Comparison of ENCODE assay signal across 8 cellular contexts in the genomic region with DNA sequence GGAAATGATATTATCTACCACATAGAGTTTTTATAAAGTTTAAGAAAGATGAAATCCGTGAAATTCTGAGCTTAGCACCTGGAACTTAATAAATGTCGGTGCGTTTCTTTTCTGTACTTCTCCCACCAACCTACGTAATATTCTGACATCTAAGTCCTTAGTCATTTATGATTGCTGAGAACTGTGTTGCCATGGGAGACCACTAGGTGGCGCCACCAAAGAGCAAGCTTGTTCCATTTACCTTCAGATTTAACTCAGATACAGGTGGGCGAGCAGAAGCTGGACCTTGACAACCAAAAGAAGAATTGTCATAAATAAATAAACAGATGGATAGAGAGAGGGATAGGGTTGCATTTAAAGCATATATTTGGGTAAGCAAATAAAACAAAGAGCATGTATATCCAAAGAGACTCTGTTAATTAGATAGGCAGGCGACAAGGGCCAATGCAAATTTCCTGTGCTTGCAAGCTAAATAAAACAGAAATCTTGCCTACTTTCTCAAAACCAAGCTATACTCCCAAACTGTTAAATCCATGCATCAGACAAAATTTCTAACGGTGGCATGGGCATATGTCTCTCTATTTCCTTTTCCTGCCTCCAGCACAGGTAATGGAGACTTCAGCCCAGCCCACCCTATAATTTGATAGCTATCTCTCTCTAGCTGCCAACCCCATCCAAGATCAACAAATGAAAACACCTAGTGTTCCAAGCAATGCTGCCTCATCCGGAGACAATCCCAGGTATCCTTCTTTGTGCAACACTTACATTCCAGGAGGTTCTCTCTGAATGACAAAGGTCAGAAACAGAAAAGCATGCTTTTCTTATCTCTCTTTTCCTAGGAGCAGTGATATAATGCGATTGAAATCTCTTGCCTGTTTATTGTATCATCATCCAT.
DNase-seq lines count a peak whose midpoint lies in the region; ATAC-seq and TF ChIP-seq lines count a peak whose summit lies in the region.

No MANE protein-coding gene starts in this region.

- H3K9me2 ChIP-seq in hepatocyte (replicated peaks; ENCODE audit: insufficient read depth), result no peaks in the 10 kb centered on the region

- H3K27me3 Mint-ChIP-seq in activated CD4-positive, alpha-beta memory T cell treated with anti-CD3 and anti-CD28 coated beads for 36 hours, result no peaks in the 10 kb centered on the region
- no peaks in the 10 kb centered on the region for H3K27me3 Mint-ChIP-seq in stimulated activated naive CD8-positive, alpha-beta T cell treated with anti-CD3 and anti-CD28 coated beads, Interleukin-15, amount 100 ng/mL, for 72 hours

- H3K4me3 ChIP-seq in BE2C (ENCODE audit: low read depth, low read length) (no peak overlapping the region), GM12875 (ENCODE audit: low read depth, low read length) (no peak overlapping the region), hepatocyte (no peak overlapping the region)

- no peak overlapping the region for H3K4me2 ChIP-seq in hepatocyte

- H3K4me3 Mint-ChIP-seq in activated CD4-positive, alpha-beta memory T cell treated with anti-CD3 and anti-CD28 coated beads for 36 hours, result no peak overlapping the region
- H3K4me3 Mint-ChIP-seq in stimulated activated naive CD8-positive, alpha-beta T cell treated with anti-CD3 and anti-CD28 coated beads, Interleukin-15, amount 100 ng/mL, for 72 hours, result no peak overlapping the region

- H3K27ac Mint-ChIP-seq in activated CD4-positive, alpha-beta memory T cell treated with anti-CD3 and anti-CD28 coated beads for 36 hours, result no peak overlapping the region
- no peak overlapping the region for H3K27ac Mint-ChIP-seq in stimulated activated naive CD8-positive, alpha-beta T cell treated with anti-CD3 and anti-CD28 coated beads, Interleukin-15, amount 100 ng/mL, for 72 hours

- CTCF ChIA-PET in activated CD4-positive, alpha-beta memory T cell treated with anti-CD3 and anti-CD28 coated beads for 36 hours (lab: Charles Lee), result interaction anchor here (0.5 to 2.0 kb wide), 3 partner anchors 9 to 608 kb away, joined by 4 to 8 read pairs (median 6); no protein-coding TSS in a partner anchor

- intact Hi-C loops in activated CD4-positive, alpha-beta memory T cell treated with anti-CD3 and anti-CD28 coated beads for 36 hours (cut with micrococcal nuclease), result loop anchor here (2.0 kb wide), 1 partner anchor 702 kb away; no protein-coding TSS in a partner anchor

- H3K79me2 ChIP-seq in hepatocyte, result no peaks in the 10 kb centered on the region

- no peaks in the 10 kb centered on the region for H3K9me3 ChIP-seq in BE2C
- H3K9me3 ChIP-seq in hepatocyte (ENCODE audit: low read depth), result no peaks in the 10 kb centered on the region

- H3K9me3 Mint-ChIP-seq in activated CD4-positive, alpha-beta memory T cell treated with anti-CD3 and anti-CD28 coated beads for 36 hours, result peaks cover 10% of the 10 kb centered on the region
- no peaks in the 10 kb centered on the region for H3K9me3 Mint-ChIP-seq in stimulated activated naive CD8-positive, alpha-beta T cell treated with anti-CD3 and anti-CD28 coated beads, Interleukin-15, amount 100 ng/mL, for 72 hours

- no peaks in the 10 kb centered on the region for H4K20me1 ChIP-seq in hepatocyte (ENCODE audit: insufficient read depth, poor library complexity, severe bottlenecking)

- TF ChIP-seq CTCF in BE2C (IDR thresholded peaks at IDR 0.05; ENCODE audit: low read depth, low read length) (peak; percentile 89), GM12875 (IDR thresholded peaks at IDR 0.05; ENCODE audit: borderline replicate concordance, insufficient read depth, low read depth, low read length) (peak; percentile 73), hepatocyte (IDR thresholded peaks at IDR 0.05; ENCODE audit: poor library complexity) (peak; percentile 61)

- H3K27ac ChIP-seq in hepatocyte, result peak overlapping the region; percentile 45

- DNase-seq in BE2C (peak; percentile 56), hepatocyte (ENCODE audit: low spot score) (peak; percentile 34), NCI-H187 treated with DMSO at 0.1 percent for 48 hours (lab: John Stamatoyannopoulos, UW) (no peak)
- DNase-seq in activated CD4-positive, alpha-beta memory T cell treated with anti-CD3 and anti-CD28 coated beads for 36 hours, result peak; percentile 38
- DNase-seq in stimulated activated naive CD8-positive, alpha-beta T cell treated with anti-CD3 and anti-CD28 coated beads, Interleukin-15, amount 100 ng/mL, for 72 hours, result peak; percentile 15 to 35

- H3K4me1 ChIP-seq in BE2C (no peaks in the 10 kb centered on the region), hepatocyte (ENCODE audit: insufficient read depth) (no peaks in the 10 kb centered on the region)

- no peak for ATAC-seq in stimulated activated naive CD8-positive, alpha-beta T cell treated with anti-CD3 and anti-CD28 coated beads, Interleukin-15, amount 100 ng/mL, for 72 hours
- no peak for ATAC-seq in GM21576 (IDR thresholded peaks at IDR 0.05; ENCODE audit: unreplicated experiment)

- H3K36me3 ChIP-seq in BE2C (no peaks in the 10 kb centered on the region), hepatocyte (replicated peaks; ENCODE audit: insufficient read depth, low read depth) (no peaks in the 10 kb centered on the region)

- H3K4me1 Mint-ChIP-seq in activated CD4-positive, alpha-beta memory T cell treated with anti-CD3 and anti-CD28 coated beads for 36 hours (ENCODE audit: low read depth), result no peaks in the 10 kb centered on the region
- no peaks in the 10 kb centered on the region for H3K4me1 Mint-ChIP-seq in stimulated activated naive CD8-positive, alpha-beta T cell treated with anti-CD3 and anti-CD28 coated beads, Interleukin-15, amount 100 ng/mL, for 72 hours

- TF ChIP-seq RAD21 in Ishikawa (IDR thresholded peaks at IDR 0.05; ENCODE audit: low read depth), result peak; percentile 48; the same call in 1 of the 2 replicates

- H2AFZ ChIP-seq in hepatocyte, result no peak overlapping the region

- WGBS in hepatocyte (ENCODE audit: low lambda C conversion rate, missing lambda C conversion rate), result 67% methylated on average over 10 of the region's 10 CpGs

- H3K27me3 ChIP-seq in BE2C (no peaks in the 10 kb centered on the region; the same call in 1 of the 2 replicates), hepatocyte (no peaks in the 10 kb centered on the region)

- H3K36me3 Mint-ChIP-seq in activated CD4-positive, alpha-beta memory T cell treated with anti-CD3 and anti-CD28 coated beads for 36 hours, result no peaks in the 10 kb centered on the region

- TF ChIP-seq EP300 in Ishikawa (IDR thresholded peaks at IDR 0.05; ENCODE audit: borderline replicate concordance), result no peak

- POLR2A ChIA-PET in activated CD4-positive, alpha-beta memory T cell treated with anti-CD3 and anti-CD28 coated beads for 36 hours (lab: Charles Lee), result no interaction called here

TF ChIP-seq in Ishikawa, 13 proteins besides CTCF, POLR2A, EP300 and RAD21:
- TF ChIP-seq YY1 (IDR thresholded peaks at IDR 0.05; ENCODE audit: low read depth) (no peak), CEBPB (IDR thresholded peaks at IDR 0.05) (no peak), USF1 (IDR thresholded peaks at IDR 0.05) (no peak), NFIC (IDR thresholded peaks at IDR 0.05) (no peak), ZBTB7A (IDR thresholded peaks at IDR 0.05; ENCODE audit: low read depth) (no peak), EGR1 (IDR thresholded peaks at IDR 0.05) (no peak), TCF12 (IDR thresholded peaks at IDR 0.05; ENCODE audit: low read depth) (no peak), REST (IDR thresholded peaks at IDR 0.05; ENCODE audit: low read depth) (no peak), MAX (IDR thresholded peaks at IDR 0.05) (no peak), TEAD4 (IDR thresholded peaks at IDR 0.05) (no peak), TAF1 (IDR thresholded peaks at IDR 0.05; ENCODE audit: low read depth) (no peak), CREB1 (IDR thresholded peaks at IDR 0.05; ENCODE audit: low read depth) (no peak), FOXM1 (IDR thresholded peaks at IDR 0.05; ENCODE audit: borderline replicate concordance, low read depth) (no peak)
TF ChIP-seq in Ishikawa: peak in this region for 0.
